8 cellular contexts compared by ENCODE assay signal in the genomic region with DNA sequence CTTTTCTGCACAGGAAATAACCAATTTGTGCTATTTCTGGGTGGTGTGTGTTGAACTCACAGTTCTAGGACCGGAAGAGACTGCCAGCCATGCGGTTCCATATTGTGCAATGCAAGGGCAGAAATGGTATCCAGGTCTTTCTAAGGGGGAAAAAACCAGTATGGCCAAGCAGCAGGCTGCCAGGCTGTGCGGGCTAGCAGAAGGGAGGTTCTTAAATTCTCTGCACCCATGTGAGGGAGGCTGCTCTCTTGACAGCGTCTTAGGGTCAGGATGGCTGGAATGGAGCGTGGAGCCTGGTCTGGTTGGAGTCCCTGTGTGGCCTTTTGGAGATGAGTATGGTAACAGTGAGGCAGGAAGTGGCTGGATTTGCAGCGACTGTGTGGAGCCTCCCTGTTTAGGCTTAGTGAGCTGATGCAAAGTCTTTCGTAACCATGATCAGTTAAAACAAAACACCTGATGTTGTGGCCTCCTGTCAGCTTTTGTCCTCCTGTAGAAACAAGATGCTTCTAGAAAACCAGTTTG. TPM values are rescaled to one million over a fixed set of nuclear protein-coding genes. Genes with fewer than 3 reads are reported as not detected.
DNase-seq lines count a peak whose midpoint lies in the region; ATAC-seq, FAIRE-seq and TF ChIP-seq lines count a peak whose summit lies in the region.

No MANE protein-coding gene starts in this region.

- intact Hi-C loops in breast epithelium (cut with DNase I; ENCODE audit: low total_unique reads), result no loop called here

- no peaks in the 10 kb centered on the region for H3K9me3 ChIP-seq in breast epithelium

- no peaks in the 10 kb centered on the region for H3K36me3 ChIP-seq in KMS-11 (ENCODE audit: insufficient read depth)
- no peaks in the 10 kb centered on the region for H3K36me3 ChIP-seq in breast epithelium

- H3K36me3 Mint-ChIP-seq in naive B cell, result peaks cover 0 to 9% of the 10 kb centered on the region in 2 donors

- DNase-seq in GM12891 (ENCODE audit: insufficient read length, low spot score) (no peak), breast epithelium (ENCODE audit: low spot score in 2 of 2) (peak in 1 of 2 donors; percentile 30), naive B cell (no peak), HPDE6-E6E7 (ENCODE audit: extremely low spot score) (no peak), ACHN (no peak), NCI-H187 treated with DMSO at 0.1 percent for 48 hours (lab: John Stamatoyannopoulos, UW) (no peak)

- peak overlapping the region; percentile 91 to 98 (median 96) for H3K27ac Mint-ChIP-seq in naive B cell

- H3K4me1 ChIP-seq in KMS-11 (ENCODE audit: low read depth, poor library complexity, severe bottlenecking), result peaks cover 100% of the 10 kb centered on the region
- peaks cover 0 to 9% of the 10 kb centered on the region in 2 donors for H3K4me1 ChIP-seq in breast epithelium

- FAIRE-seq in GM12891 (lab: Jason Lieb, UNC), result peak; percentile 66

- peak overlapping the region; percentile 77 for H3K9ac ChIP-seq in KMS-11

- in situ Hi-C loops in ACHN (cut with HindIII; ENCODE audit: low pct_ligation_motif_present, low pct_unique_long_range_greater_than_20kb, low sequenced_read_pairs), result no loop called here

- peaks cover 0 to 1% (median 0%) of the 10 kb centered on the region in 7 donors for H3K9me3 Mint-ChIP-seq in naive B cell

- H3K27me3 ChIP-seq in KMS-11 (ENCODE audit: insufficient read depth, low read depth) (no peaks in the 10 kb centered on the region), breast epithelium (no peaks in the 10 kb centered on the region)

- H3K79me2 ChIP-seq in KMS-11 (ENCODE audit: insufficient read depth, low read depth), result peaks cover 88% of the 10 kb centered on the region

- TF ChIP-seq CTCF in KMS-11 (conservative IDR thresholded peaks at IDR 0.05; ENCODE audit: low read depth, low read length) (no peak), breast epithelium (IDR thresholded peaks at IDR 0.05) (no peak)

- no peaks in the 10 kb centered on the region for H3K27me3 Mint-ChIP-seq in naive B cell

- H3K4me3 ChIP-seq in KMS-11 (IDR thresholded peaks at IDR 0.05; ENCODE audit: insufficient read depth, low read depth, low read length), result no peak overlapping the region
- no peak overlapping the region for H3K4me3 ChIP-seq in breast epithelium

- H2AFZ ChIP-seq in KMS-11 (ENCODE audit: low read depth), result peak overlapping the region; percentile 18; the same call in 1 of the 2 replicates

- no peaks in the 10 kb centered on the region for H4K20me1 ChIP-seq in KMS-11 (ENCODE audit: insufficient read depth)

- TF ChIP-seq POLR2A in GM12891 (IDR thresholded peaks at IDR 0.05; ENCODE audit: low read depth, low read length) (no peak), breast epithelium (IDR thresholded peaks at IDR 0.05) (no peak)

- peak overlapping the region; percentile 84 for H3K4me2 ChIP-seq in KMS-11

- H3K27ac ChIP-seq in KMS-11, result peak overlapping the region; percentile 97
- H3K27ac ChIP-seq in breast epithelium, result peak overlapping the region; percentile 59 to 62

- ATAC-seq in GM21717 (IDR thresholded peaks at IDR 0.05; ENCODE audit: unreplicated experiment) (peak; percentile 54), naive B cell (ENCODE audit: low read depth in 2 of 2) (peak in 1 of 2 donors; percentile 15)

- H3K4me3 Mint-ChIP-seq in naive B cell, result peak overlapping the region; percentile 76 to 90 (median 83)

- H3K4me1 Mint-ChIP-seq in naive B cell, result peaks cover 68 to 96% (median 81%) of the 10 kb centered on the region in 3 donors

TF ChIP-seq in GM12891, 5 proteins besides CTCF, POLR2A, EP300 and RAD21:
- TF ChIP-seq PAX5 (IDR thresholded peaks at IDR 0.05; ENCODE audit: insufficient read depth, low read length, severe bottlenecking), result no peak
- TF ChIP-seq POLR2AphosphoS5 (IDR thresholded peaks at IDR 0.05; ENCODE audit: low read depth, low read length), result 0 out of 2 replicates have a peak, but pooled peaks have one; percentile 57
- peak; percentile 57 for TF ChIP-seq TAF1 (IDR thresholded peaks at IDR 0.05; ENCODE audit: low read depth, low read length)
- no peak for TF ChIP-seq POU2F2 (IDR thresholded peaks at IDR 0.05; ENCODE audit: low read depth, low read length)
- 0 out of 2 replicates have a peak, but pooled peaks have one; percentile 23 for TF ChIP-seq SPI1 (IDR thresholded peaks at IDR 0.05; ENCODE audit: low read depth, low read length)

RNA-seq across cellular contexts. Expression of a gene that starts 52.6 kb away (rescaled TPM):
- 28.9 TPM for polyA plus RNA-seq in GM12891 (2012; ENCODE audit: low read depth, missing spikeins)
- total RNA-seq in breast epithelium, result 10 to 100 TPM; 42.0 to 54.3 (median 46.9) TPM
- 100 to 1,000 TPM in 1 of 6 donors, 10 to 100 TPM in 5; 70.7 to 108 (median 76.7) TPM for polyA plus RNA-seq in naive B cell (ENCODE audit: low read depth in 6 of 6)
